Comparison of ENCODE assay signal across 8 cellular contexts in the genomic region with DNA sequence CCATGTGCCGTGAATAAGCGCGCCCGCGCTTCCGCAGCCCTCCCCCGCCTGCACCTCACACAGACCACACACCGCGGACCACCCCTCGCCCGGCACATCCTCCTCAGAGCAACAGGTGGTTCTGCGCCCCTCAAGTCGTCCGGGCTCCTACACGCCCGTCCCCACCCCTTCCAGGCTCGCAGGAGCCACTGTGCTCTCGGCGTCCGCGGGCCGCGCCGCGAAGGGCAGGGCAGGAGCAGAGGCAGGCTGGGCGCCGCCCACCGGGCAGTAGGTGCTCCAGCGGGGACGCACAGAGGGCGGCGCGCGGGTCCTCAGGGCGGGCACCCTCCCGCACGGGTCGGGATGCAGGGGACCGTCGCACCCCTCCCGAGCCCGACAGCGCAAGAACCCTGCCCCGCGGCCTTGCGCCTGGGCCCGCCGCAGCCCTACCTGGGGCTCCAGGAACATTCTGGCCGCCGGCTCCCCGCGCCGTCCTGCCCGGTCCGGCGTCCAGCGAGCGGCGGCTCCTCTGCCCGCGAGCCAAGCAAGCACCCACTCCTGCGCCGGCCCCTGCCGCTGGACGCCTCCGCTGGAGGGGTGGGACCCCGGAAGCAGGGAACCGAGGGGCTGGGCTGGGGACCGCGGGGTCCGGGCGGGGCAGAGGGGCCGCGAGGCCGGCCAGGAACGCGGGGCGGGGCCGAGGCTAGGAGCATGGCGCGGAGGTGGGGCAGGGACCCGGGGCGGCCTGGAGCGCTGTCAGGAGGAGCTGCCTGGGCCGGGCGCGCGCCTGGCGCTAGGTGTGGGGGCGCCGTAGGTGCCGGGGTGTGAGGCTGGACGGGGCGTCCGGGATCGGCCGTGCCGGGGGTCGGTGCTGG. TPM values are rescaled to one million over a fixed set of nuclear protein-coding genes. Genes with fewer than 3 reads are reported as not detected.
DNase-seq lines count a peak whose midpoint lies in the region; ATAC-seq, FAIRE-seq and TF ChIP-seq lines count a peak whose summit lies in the region.

No MANE protein-coding gene starts in this region.

- H3K4me2 ChIP-seq in HepG2 (ENCODE audit: low read depth, low read length), result peak overlapping the region; percentile 45

- H3K4me1 ChIP-seq in HepG2 (ENCODE audit: insufficient read depth, low read length) (no peaks in the 10 kb centered on the region), stomach (peaks cover 10 to 26% (median 19%) of the 10 kb centered on the region in 4 donors)

- peak; percentile 24; the same call in 1 of the 2 replicates for TF ChIP-seq CTCF in HepG2 (CRISPR knock-in tag; IDR thresholded peaks at IDR 0.05)
- no peak for TF ChIP-seq CTCF in stomach (IDR thresholded peaks at IDR 0.05)

- H2AFZ ChIP-seq in HepG2 (ENCODE audit: low read length), result no peak overlapping the region

- WGBS in HepG2 (ENCODE audit: low lambda C conversion rate), result 10% methylated on average over 12 of the region's 99 CpGs
- WGBS in stomach, 5 donors, result 1 to 2% (median 1%) methylated on average over 25 to 99 of the region's 99 CpGs; no CpG with 5 or more reads in 1 of the 5 donors

- in situ Hi-C loops in HepG2 (cut with HindIII; ENCODE audit: extremely low pct_ligation_motif_present, low pct_unique_long_range_greater_than_20kb), result no loop called here

- no peak for FAIRE-seq in HepG2 (lab: Jason Lieb, UNC)

- no peaks in the 10 kb centered on the region for H3K79me2 ChIP-seq in HepG2 (ENCODE audit: insufficient read depth, low read length)

- H3K9me3 ChIP-seq in HepG2 (ENCODE audit: low read length) (no peaks in the 10 kb centered on the region), stomach (no peaks in the 10 kb centered on the region)

- peak; percentile 58 for DNase-seq in NK-92 treated with Interleukin-12 subunit alpha and Interleukin-12 subunit beta, amount 100 ng/mL, for 24 hours (lab: John Stamatoyannopoulos, UW)
- DNase-seq in NK-92 (lab: John Stamatoyannopoulos, UW; ENCODE audit: unreplicated experiment), result no peak
- peak; percentile 37 for DNase-seq in astrocyte of the hippocampus (ENCODE audit: low read depth, low spot score)
- DNase-seq in HepG2 (ENCODE audit: low spot score), result no peak
- no peak for DNase-seq in stomach
- DNase-seq in HuH-7 (ENCODE audit: low spot score), result no peak

- ATAC-seq in HepG2 (peak; percentile 80), GM21526 (IDR thresholded peaks at IDR 0.05; ENCODE audit: low FRiP score, unreplicated experiment) (no peak), GM21381 (IDR thresholded peaks at IDR 0.05; ENCODE audit: unreplicated experiment) (no peak)

- H3K9ac ChIP-seq in HepG2 (ENCODE audit: insufficient read depth, low read depth, low read length), result no peak overlapping the region

- TF ChIP-seq EP300 in HepG2 (IDR thresholded peaks at IDR 0.05; ENCODE audit: low read depth in 2 of 2, low read length in 2 of 2) (no peak), HepG2 (CRISPR knock-in tag; IDR thresholded peaks at IDR 0.05; ENCODE audit: borderline replicate concordance) (no peak), stomach (IDR thresholded peaks at IDR 0.05) (no peak)

- TF ChIP-seq POLR2A in HepG2 (IDR thresholded peaks at IDR 0.05; ENCODE audit: insufficient read depth in 1 of 2, low read depth in 2 of 2, low read length in 2 of 2) (no peak), stomach (IDR thresholded peaks at IDR 0.05) (no peak)

- POLR2A ChIA-PET in HepG2 (lab: Yijun Ruan, JAX), result no interaction called here

- H3K4me3 ChIP-seq in HepG2 (replicated peaks in 1 of 3; ENCODE audit: insufficient read depth in 1 of 3, low read depth in 2 of 3, low read length in 3 of 3), result peak overlapping the region in 2 of 3 experiments; percentile 33 to 50; a peak in 3 of 6 replicates
- peak overlapping the region; percentile 40 to 65 (median 52) for H3K4me3 ChIP-seq in stomach

- H3K27ac ChIP-seq in HepG2 (ENCODE audit: extremely low read length, insufficient read depth, low read length), result no peak overlapping the region
- H3K27ac ChIP-seq in stomach, result peak overlapping the region in 1 of 5 donors; percentile 8

- no TSS peak for BruUV-seq in HepG2 (replicated peaks; lab: Mats Ljungman, UMichigan)

- H3K36me3 ChIP-seq in HepG2 (replicated peaks in 1 of 2; ENCODE audit: control insufficient read depth in 1 of 2, insufficient read depth in 2 of 2, low read length in 2 of 2) (no peaks in the 10 kb centered on the region), stomach (no peaks in the 10 kb centered on the region)

- no peaks in the 10 kb centered on the region for H4K20me1 ChIP-seq in HepG2 (ENCODE audit: insufficient read depth, low read length)

- intact Hi-C loops in HepG2 (cut with micrococcal nuclease; ENCODE audit: unreplicated experiment), result no loop called here
- intact Hi-C loops in stomach (cut with DNase I; ENCODE audit: low total_unique reads), result no loop called here

- CTCF ChIA-PET in HepG2 (lab: Yijun Ruan, JAX; ENCODE audit: low intra/inter-chr PET ratio, low total read pairs), result no interaction called here

- peaks cover 11 to 59% of the 10 kb centered on the region in 2 experiments; a peak in 4 of 5 replicates for H3K27me3 ChIP-seq in HepG2 (ENCODE audit: control insufficient read depth in 1 of 2, insufficient read depth in 2 of 2, low read length in 2 of 2)
- peaks cover 15 to 62% (median 46%) of the 10 kb centered on the region in 3 donors for H3K27me3 ChIP-seq in stomach

- TF ChIP-seq RAD21 in HepG2 (CRISPR knock-in tag; IDR thresholded peaks at IDR 0.05), result no peak

TF ChIP-seq in HepG2, 621 proteins besides CTCF, POLR2A, EP300 and RAD21 (continues in another document):
- TF ChIP-seq, protein P1, sequence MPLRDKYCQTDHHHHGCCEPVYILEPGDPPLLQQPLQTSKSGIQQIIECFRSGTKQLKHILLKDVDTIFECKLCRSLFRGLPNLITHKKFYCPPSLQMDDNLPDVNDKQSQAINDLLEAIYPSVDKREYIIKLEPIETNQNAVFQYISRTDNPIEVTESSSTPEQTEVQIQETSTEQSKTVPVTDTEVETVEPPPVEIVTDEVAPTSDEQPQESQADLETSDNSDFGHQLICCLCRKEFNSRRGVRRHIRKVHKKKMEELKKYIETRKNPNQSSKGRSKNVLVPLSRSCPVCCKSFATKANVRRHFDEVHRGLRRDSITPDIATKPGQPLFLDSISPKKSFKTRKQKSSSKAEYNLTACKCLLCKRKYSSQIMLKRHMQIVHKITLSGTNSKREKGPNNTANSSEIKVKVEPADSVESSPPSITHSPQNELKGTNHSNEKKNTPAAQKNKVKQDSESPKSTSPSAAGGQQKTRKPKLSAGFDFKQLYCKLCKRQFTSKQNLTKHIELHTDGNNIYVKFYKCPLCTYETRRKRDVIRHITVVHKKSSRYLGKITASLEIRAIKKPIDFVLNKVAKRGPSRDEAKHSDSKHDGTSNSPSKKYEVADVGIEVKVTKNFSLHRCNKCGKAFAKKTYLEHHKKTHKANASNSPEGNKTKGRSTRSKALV (CRISPR knock-in tag; IDR thresholded peaks at IDR 0.05), result peak; percentile 64; the same call in 1 of the 2 replicates
- no peak for TF ChIP-seq FOXC1 (CRISPR knock-in tag; IDR thresholded peaks at IDR 0.05; ENCODE audit: borderline replicate concordance)
- peak; percentile 85 for TF ChIP-seq ZNF777 (CRISPR knock-in tag; IDR thresholded peaks at IDR 0.05)

RNA-seq across cellular contexts. Expression of a gene that starts 37.4 kb away (rescaled TPM):
- total RNA-seq in HepG2 (2016; rRNA removed; fragmentation: Illumina TruSeq; extraction: Trizol), result 0.20 and 0.39 TPM in 2 replicates
- 0.61 TPM in 1 of 2 replicates, not detected in the other for total RNA-seq in HepG2 (2016; cell fraction: cytosol; rRNA removed; fragmentation: Illumina TruSeq; extraction: Trizol; ENCODE audit: low read depth)
- total RNA-seq in HepG2 (2016; cell fraction: insoluble cytoplasmic fraction; rRNA removed; fragmentation: Illumina TruSeq; extraction: Trizol), result 0.11 and 0.51 TPM in 2 replicates
- total RNA-seq in HepG2 (2016; cell fraction: membrane; rRNA removed; fragmentation: Illumina TruSeq; extraction: Trizol), result 0.28 and 0.45 TPM in 2 replicates
- total RNA-seq in HepG2 (2016; cell fraction: nucleus; rRNA removed; fragmentation: Illumina TruSeq; extraction: Trizol), result 0.31 TPM in 1 of 2 replicates, not detected in the other
- polyA plus RNA-seq in HepG2 (2011; rRNA removed), result 0.14 and 0.41 TPM in 2 replicates
- 0.23 and 0.33 TPM in 2 replicates for polyA plus RNA-seq in HepG2 (2011; cell fraction: cytosol; rRNA removed)
- polyA plus RNA-seq in HepG2 (2011; cell fraction: nucleus; rRNA removed), result 0.34 and 0.90 TPM in 2 replicates
- 0.04 and 0.09 TPM in 2 replicates for polyA plus RNA-seq in HepG2 (2012)
- polyA plus RNA-seq in HepG2 (2016; cell fraction: cytosol; fragmentation: Illumina TruSeq; extraction: Trizol; ENCODE audit: low read depth), result 0.08 and 0.25 TPM in 2 replicates
- polyA plus RNA-seq in HepG2 (2016; cell fraction: insoluble cytoplasmic fraction; fragmentation: Illumina TruSeq; extraction: Trizol; ENCODE audit: low read depth), result 0.42 and 0.59 TPM in 2 replicates
- 0.24 and 0.30 TPM in 2 replicates for polyA plus RNA-seq in HepG2 (2016; cell fraction: membrane; fragmentation: Illumina TruSeq; extraction: Trizol; ENCODE audit: low read depth)
- polyA plus RNA-seq in HepG2 (2016; cell fraction: nucleus; fragmentation: Illumina TruSeq; extraction: Trizol; ENCODE audit: insufficient read depth, low read depth), result 0.36 and 0.65 TPM in 2 replicates
- polyA minus RNA-seq in HepG2 (2011; rRNA and poly(A)+ RNA removed; ENCODE audit: low replicate concordance), result 0.10 and 0.72 TPM in 2 replicates
- polyA minus RNA-seq in HepG2 (2011; cell fraction: cytosol; rRNA and poly(A)+ RNA removed), result not detected in 2 replicates
- 0.75 TPM in 1 of 2 replicates, not detected in the other for polyA minus RNA-seq in HepG2 (2011; cell fraction: nucleus; rRNA and poly(A)+ RNA removed)
- 1 to 10 TPM in 1 of 5 donors, under 1 TPM in 2, not detected in 2; 0.55 to 2.9 (median 0.87) TPM for total RNA-seq in stomach
- under 1 TPM; 0.46 to 0.70 (median 0.68) TPM for polyA plus RNA-seq in stomach

Comparison
In these comparisons a context has a peak if more than half of its experiments do, and no peak if none do; other contexts are left out.
1. DNase-seq: peak in NK-92 treated with Interleukin-12 subunit alpha and Interleukin-12 subunit beta, amount 100 ng/mL, for 24 hours (single experiment) and astrocyte of the hippocampus (single experiment); none in NK-92 (single experiment), HepG2 (single experiment), stomach (single experiment) and HuH-7 (single experiment).